Comparison of ENCODE assay signal across 8 cellular contexts in genomic region chr1:201022178-201022823, GRCh38. TPM values are rescaled to one million over a fixed set of nuclear protein-coding genes. Genes with fewer than 3 reads are reported as not detected.
DNase-seq lines count a peak whose midpoint lies in the region; ATAC-seq and TF ChIP-seq lines count a peak whose summit lies in the region.

No MANE protein-coding gene starts in this region.

- no peaks in the 10 kb centered on the region for H3K9me3 ChIP-seq in mesodermal cell (ENCODE audit: control insufficient read depth, low read length)

- WGBS in mesodermal cell (ENCODE audit: insufficient coverage in 2 of 2), 2 experiments, result 60 to 83% methylated on average over 2 of the region's 4 CpGs
- 86% methylated on average over 4 of the region's 4 CpGs for WGBS in urinary bladder

- H3K4me1 ChIP-seq in mesodermal cell (ENCODE audit: control insufficient read depth, insufficient read depth, low read length, poor library complexity, severe bottlenecking) (peaks cover 62% of the 10 kb centered on the region), urinary bladder (ENCODE audit: insufficient read depth) (no peaks in the 10 kb centered on the region)

- ATAC-seq in left cardiac atrium, result no peak
- no peak for ATAC-seq in Right ventricle myocardium inferior
- ATAC-seq in GM21825 (IDR thresholded peaks at IDR 0.05; ENCODE audit: unreplicated experiment), result no peak

- H3K36me3 ChIP-seq in mesodermal cell (ENCODE audit: control insufficient read depth, insufficient read depth, low read length) (no peaks in the 10 kb centered on the region), urinary bladder (ENCODE audit: insufficient read depth) (no peaks in the 10 kb centered on the region)

- intact Hi-C loops in left cardiac atrium (cut with DNase I), result no loop called here
- intact Hi-C loops in Right ventricle myocardium inferior (cut with DNase I), result loop anchor here (5.0 kb wide), 1 partner anchor 50 kb away; no protein-coding TSS in a partner anchor

- H3K4me3 ChIP-seq in astrocyte of the spinal cord (ENCODE audit: low read depth, low read length) (peak overlapping the region; percentile 39), mesodermal cell (ENCODE audit: extremely low read depth, insufficient read depth, low read length, poor library complexity, severe bottlenecking) (peak overlapping the region; percentile 60), urinary bladder (ENCODE audit: low read depth, low read length) (peak overlapping the region; percentile 64)

- in situ Hi-C loops in astrocyte of the spinal cord (cut with HindIII; ENCODE audit: low sequenced_read_pairs), result no loop called here

- TF ChIP-seq CTCF in astrocyte of the spinal cord (IDR thresholded peaks at IDR 0.05; ENCODE audit: low read depth, low read length), result no peak
- TF ChIP-seq CTCF in GM20000 (IDR thresholded peaks at IDR 0.05; ENCODE audit: extremely low read depth, missing control alignments), result no peak

- DNase-seq in left cardiac atrium (peak; percentile 6), Right ventricle myocardium inferior (ENCODE audit: missing footprints) (no peak), astrocyte of the spinal cord (ENCODE audit: low read depth, low spot score) (no peak), medulla oblongata (ENCODE audit: extremely low spot score) (no peak), GM20000 (ENCODE audit: low spot score) (no peak)

- H3K27ac ChIP-seq in mesodermal cell (ENCODE audit: low read depth, low read length, severe bottlenecking) (no peak overlapping the region), urinary bladder (ENCODE audit: low read depth) (no peak overlapping the region)

RNA-seq across cellular contexts. Expression of gene KIF21B, which starts 1.2 kb away (rescaled TPM):
- total RNA-seq in left cardiac atrium (1 to 10 TPM in 1 of 2 donors, under 1 TPM in 1; 0.94 to 1.0 TPM), Right ventricle myocardium inferior (0.43 TPM), urinary bladder (1.5 TPM)
- polyA plus RNA-seq in mesodermal cell (2013, experiment 1 of 2), result 12.8 TPM
- polyA plus RNA-seq in mesodermal cell (2013, experiment 2 of 2), result 9.6 TPM
- polyA plus RNA-seq in urinary bladder, result 1.0 TPM
